In genomic region chr16:79980650-79981521, GRCh38 we compare ENCODE assay signal across 27 cellular contexts.
DNase-seq lines count a peak whose midpoint lies in the region; ATAC-seq, FAIRE-seq and TF ChIP-seq lines count a peak whose summit lies in the region.
"Had no signal": no experiment of that assay in that cellular context is flagged by ENCODE, and none has a peak within 500 bp of the region (broad histone marks: within the 10 kb centered on the region; RNA-seq: fewer than 3 reads in every experiment).

No MANE protein-coding gene starts in this region.

- H3K27me3 ChIP-seq in bronchial epithelial cell (ENCODE audit: control insufficient read depth, insufficient read depth, low read length), result no peaks in the 10 kb centered on the region
- H3K27me3 ChIP-seq: esophagus squamous epithelium, MG63, ovary, upper lobe of right lung had no signal

- H3K36me3 ChIP-seq in bronchial epithelial cell (ENCODE audit: control insufficient read depth, insufficient read depth, low read length), result no peaks in the 10 kb centered on the region
- H3K36me3 ChIP-seq: esophagus squamous epithelium, MG63, ovary, upper lobe of right lung had no signal

- FAIRE-seq in bronchial epithelial cell (lab: Jason Lieb, UNC), result no peak
- FAIRE-seq: GM12878 had no signal

- no peaks in the 10 kb centered on the region for H3K9me3 Mint-ChIP-seq in activated T-cell treated with anti-CD3 and anti-CD28 coated beads, Interleukin-2, amount 50 U/mL, for 4 hours
- H3K9me3 Mint-ChIP-seq: activated CD4-positive, alpha-beta T cell treated with anti-CD3 and anti-CD28 coated beads, Interleukin-2, amount 10 ng/mL, durations not matched to agents 24 days and 14 days; stimulated activated naive CD8-positive, alpha-beta T cell treated with anti-CD3 and anti-CD28 coated beads, Interleukin-15, Interleukin-2, amounts not matched to agents 100 ng/mL and 50 ng/mL, for 24 hours had no signal

- H3K27ac ChIP-seq in temporal lobe (ENCODE audit: low read depth, low read length), result peak overlapping the region; percentile 36
- H3K27ac ChIP-seq: 22Rv1, esophagus squamous epithelium, ovary, skin epidermis, upper lobe of right lung had no signal

- no peak for TF ChIP-seq CTCF in bronchial epithelial cell (IDR thresholded peaks at IDR 0.05; ENCODE audit: insufficient read depth, low read length, severe bottlenecking)

- no peak overlapping the region for H3K4me3 Mint-ChIP-seq in activated T-cell treated with anti-CD3 and anti-CD28 coated beads, Interleukin-2, amount 50 U/mL, for 4 hours
- H3K4me3 Mint-ChIP-seq: activated CD4-positive, alpha-beta T cell treated with anti-CD3 and anti-CD28 coated beads, Interleukin-2, amount 10 ng/mL, durations not matched to agents 24 days and 14 days; stimulated activated naive CD8-positive, alpha-beta T cell treated with anti-CD3 and anti-CD28 coated beads, Interleukin-15, Interleukin-2, amounts not matched to agents 100 ng/mL and 50 ng/mL, for 24 hours had no signal

- ATAC-seq in activated T-cell treated with anti-CD3 and anti-CD28 coated beads, Interleukin-2, amount 50 U/mL, for 4 hours, result no peak
- ATAC-seq in GM18520 (IDR thresholded peaks at IDR 0.05; ENCODE audit: unreplicated experiment), result no peak
- ATAC-seq: GM12878, Right ventricle myocardium inferior, upper lobe of right lung had no signal

- H3K4me1 Mint-ChIP-seq in activated T-cell treated with anti-CD3 and anti-CD28 coated beads, Interleukin-2, amount 50 U/mL, for 4 hours (ENCODE audit: low read depth), result no peaks in the 10 kb centered on the region
- H3K4me1 Mint-ChIP-seq: activated CD4-positive, alpha-beta T cell treated with anti-CD3 and anti-CD28 coated beads, Interleukin-2, amount 10 ng/mL, durations not matched to agents 24 days and 14 days had no signal

- H3K36me3 Mint-ChIP-seq in activated T-cell treated with anti-CD3 and anti-CD28 coated beads, Interleukin-2, amount 50 U/mL, for 4 hours (ENCODE audit: insufficient read depth), result no peaks in the 10 kb centered on the region

- DNase-seq in DMS53 (lab: John Stamatoyannopoulos, UW) (peak; percentile 14), DMS53 treated with DMSO at 0.1 percent for 48 hours (lab: John Stamatoyannopoulos, UW; ENCODE audit: unreplicated experiment) (no peak), bronchial epithelial cell (ENCODE audit: low read depth) (peak; percentile 26), midbrain (lab: John Stamatoyannopoulos, UW) (peak; percentile 77), OCI-M2 (lab: John Stamatoyannopoulos, UW; ENCODE audit: unreplicated experiment) (no peak)
- no peak for DNase-seq in activated T-cell treated with anti-CD3 and anti-CD28 coated beads, Interleukin-2, amount 50 U/mL, for 4 hours
- DNase-seq: activated CD4-positive, alpha-beta T cell treated with anti-CD3 and anti-CD28 coated beads, Interleukin-2, amount 10 ng/mL, durations not matched to agents 24 days and 14 days; activated effector memory CD4-positive, alpha-beta T cell treated with Interleukin-2 at 50 U/mL for 16 hours; central memory CD4-positive, alpha-beta T cell; effector CD4-positive, alpha-beta T cell; esophagus squamous epithelium; HCEC 1CT; IMR-90; MG63; NCI-H187 treated with DMSO at 0.1 percent for 48 hours; NCI-H446 treated with DMSO at 0.1 percent for 48 hours; ovary; stimulated activated CD4-positive, alpha-beta T cell treated with anti-CD3 and anti-CD28 coated beads, Interleukin-2, amount 100 ng/mL, for 48 hours; T-helper 1 cell; upper lobe of right lung had no signal

- H3K4me3 ChIP-seq in bronchial epithelial cell (ENCODE audit: low read depth, low read length), result no peak overlapping the region
- H3K4me3 ChIP-seq: esophagus squamous epithelium, GM12878, MG63, ovary, skin epidermis, upper lobe of right lung had no signal

- H3K27me3 Mint-ChIP-seq in activated T-cell treated with anti-CD3 and anti-CD28 coated beads, Interleukin-2, amount 50 U/mL, for 4 hours (ENCODE audit: low read depth), result peaks cover 2% of the 10 kb centered on the region
- H3K27me3 Mint-ChIP-seq: stimulated activated naive CD8-positive, alpha-beta T cell treated with anti-CD3 and anti-CD28 coated beads, Interleukin-15, Interleukin-2, amounts not matched to agents 100 ng/mL and 50 ng/mL, for 24 hours had no signal

Comparison
In these comparisons a context has a peak if more than half of its experiments do, and no peak if none do; other contexts are left out.
1. DNase-seq: peak in DMS53 (single experiment), bronchial epithelial cell (single experiment) and midbrain (single experiment); none in DMS53 treated with DMSO at 0.1 percent for 48 hours (single experiment), activated T-cell treated with anti-CD3 and anti-CD28 coated beads, Interleukin-2, amount 50 U/mL, for 4 hours (single experiment) and OCI-M2 (single experiment).